18 cellular contexts compared by ENCODE assay signal in genomic region chr3:135141092-135141491, GRCh38.
DNase-seq lines count a peak whose midpoint lies in the region; ATAC-seq and TF ChIP-seq lines count a peak whose summit lies in the region.
"Had no signal": no experiment of that assay in that cellular context is flagged by ENCODE, and none has a peak within 500 bp of the region (broad histone marks: within the 10 kb centered on the region; RNA-seq: fewer than 3 reads in every experiment).

No MANE protein-coding gene starts in this region.

- no peak overlapping the region for H3K4me2 ChIP-seq in mammary epithelial cell (ENCODE audit: insufficient read depth, low read depth, low read length)

- WGBS in mammary epithelial cell (ENCODE audit: low coverage, missing lambda C conversion rate) = 84% methylated on average over 6 of the region's 6 CpGs
- 92 to 100% methylated on average over 1 to 6 of the region's 6 CpGs for WGBS in endodermal cell (ENCODE audit: insufficient coverage in 1 of 2, insufficient read length in 1 of 2), 2 experiments

- TF ChIP-seq POLR2A in breast epithelium (IDR thresholded peaks at IDR 0.05) = no peak

- ATAC-seq in HG02884 (IDR thresholded peaks at IDR 0.05; ENCODE audit: unreplicated experiment) = no peak
- ATAC-seq: GM12878 had no signal

- peak overlapping the region; percentile 11 for H3K9ac ChIP-seq in mammary epithelial cell (ENCODE audit: insufficient read depth, low read length)
- H3K9ac ChIP-seq in endodermal cell (ENCODE audit: extremely low read depth, low read length, poor library complexity, severe bottlenecking) = no peak overlapping the region

- no TSS peak for BruUV-seq in mammary epithelial cell (replicated peaks; lab: Mats Ljungman, UMichigan)

- no peaks in the 10 kb centered on the region for H3K36me3 Mint-ChIP-seq in endodermal cell (ENCODE audit: low read depth)
- H3K36me3 Mint-ChIP-seq in activated T-cell treated with anti-CD3 and anti-CD28 coated beads, Interleukin-2, amount 50 U/mL, for 24 hours (ENCODE audit: low read depth) = no peaks in the 10 kb centered on the region
- no peaks in the 10 kb centered on the region for H3K36me3 Mint-ChIP-seq in T-helper 2 cell treated with Interferon-gamma antibody and Interleukin-4, amounts not matched to agents 5 μg/mL and 100 μg/mL, for 36 hours (ENCODE audit: low read depth)

- no peaks in the 10 kb centered on the region for H3K27me3 ChIP-seq in mammary epithelial cell (ENCODE audit: insufficient read depth, low read length)
- H3K27me3 ChIP-seq in breast epithelium = no peaks in the 10 kb centered on the region
- H3K27me3 ChIP-seq in endodermal cell (ENCODE audit: control insufficient read depth, insufficient read depth, low read length, poor library complexity, severe bottlenecking) = no peaks in the 10 kb centered on the region

- H3K4me3 ChIP-seq in mammary epithelial cell (replicated peaks in 1 of 3; ENCODE audit: insufficient read depth in 1 of 3, low read depth in 2 of 3, low read length in 3 of 3) (no peak overlapping the region), breast epithelium (no peak overlapping the region), endodermal cell (ENCODE audit: low read length) (no peak overlapping the region)
- H3K4me3 ChIP-seq: GM12878, HAP-1 had no signal

- H3K4me3 Mint-ChIP-seq in endodermal cell = no peak overlapping the region
- no peak overlapping the region for H3K4me3 Mint-ChIP-seq in activated T-cell treated with anti-CD3 and anti-CD28 coated beads, Interleukin-2, amount 50 U/mL, for 24 hours
- H3K4me3 Mint-ChIP-seq in T-helper 2 cell treated with Interferon-gamma antibody and Interleukin-4, amounts not matched to agents 5 μg/mL and 100 μg/mL, for 36 hours = no peak overlapping the region

- H3K27ac Mint-ChIP-seq in endodermal cell = no peak overlapping the region
- H3K27ac Mint-ChIP-seq in activated T-cell treated with anti-CD3 and anti-CD28 coated beads, Interleukin-2, amount 50 U/mL, for 24 hours = no peak overlapping the region
- no peak overlapping the region for H3K27ac Mint-ChIP-seq in T-helper 2 cell treated with Interferon-gamma antibody and Interleukin-4, amounts not matched to agents 5 μg/mL and 100 μg/mL, for 36 hours

- H3K9me3 ChIP-seq in mammary epithelial cell (replicated peaks; ENCODE audit: insufficient read depth, low read length) = no peaks in the 10 kb centered on the region
- H3K9me3 ChIP-seq in breast epithelium = no peaks in the 10 kb centered on the region
- H3K9me3 ChIP-seq in endodermal cell (ENCODE audit: control insufficient read depth, low read length) = no peaks in the 10 kb centered on the region
- H3K9me3 ChIP-seq: HAP-1 had no signal

- dilution Hi-C loops in mammary epithelial cell (cut with HindIII; ENCODE audit: low sequenced_read_pairs) = no loop called here

- H3K4me1 Mint-ChIP-seq in endodermal cell = no peaks in the 10 kb centered on the region
- no peaks in the 10 kb centered on the region for H3K4me1 Mint-ChIP-seq in activated T-cell treated with anti-CD3 and anti-CD28 coated beads, Interleukin-2, amount 50 U/mL, for 24 hours (ENCODE audit: low read depth)
- H3K4me1 Mint-ChIP-seq in T-helper 2 cell treated with Interferon-gamma antibody and Interleukin-4, amounts not matched to agents 5 μg/mL and 100 μg/mL, for 36 hours (ENCODE audit: low read depth) = no peaks in the 10 kb centered on the region

- no peaks in the 10 kb centered on the region for H4K20me1 ChIP-seq in mammary epithelial cell (ENCODE audit: insufficient read depth, low read length)

- no peak overlapping the region for H3K27ac ChIP-seq in mammary epithelial cell (ENCODE audit: insufficient read depth, low read depth, low read length)
- H3K27ac ChIP-seq in breast epithelium = no peak overlapping the region
- peak overlapping the region; percentile 55 for H3K27ac ChIP-seq in endodermal cell (ENCODE audit: low read depth, low read length)
- H3K27ac ChIP-seq: C4-2B had no signal

- intact Hi-C loops in mammary epithelial cell (cut with micrococcal nuclease) (no loop called here), breast epithelium (cut with DNase I; ENCODE audit: low total_unique reads) (no loop called here)

- no peak overlapping the region for H2AFZ ChIP-seq in mammary epithelial cell (ENCODE audit: low read depth, low read length)

- H3K4me1 ChIP-seq in mammary epithelial cell (ENCODE audit: insufficient read depth, low read length) (no peaks in the 10 kb centered on the region), breast epithelium (no peaks in the 10 kb centered on the region), endodermal cell (ENCODE audit: control insufficient read depth, insufficient read depth, low read length) (no peaks in the 10 kb centered on the region)
- H3K4me1 ChIP-seq: HAP-1 had no signal

- H3K79me2 ChIP-seq in mammary epithelial cell (ENCODE audit: insufficient read depth, low read length) = no peaks in the 10 kb centered on the region

- H3K9me3 Mint-ChIP-seq in endodermal cell = no peaks in the 10 kb centered on the region
- no peaks in the 10 kb centered on the region for H3K9me3 Mint-ChIP-seq in activated T-cell treated with anti-CD3 and anti-CD28 coated beads, Interleukin-2, amount 50 U/mL, for 24 hours
- H3K9me3 Mint-ChIP-seq in T-helper 2 cell treated with Interferon-gamma antibody and Interleukin-4, amounts not matched to agents 5 μg/mL and 100 μg/mL, for 36 hours = no peaks in the 10 kb centered on the region

- no peaks in the 10 kb centered on the region for H3K36me3 ChIP-seq in mammary epithelial cell (ENCODE audit: insufficient read depth, low read length)
- H3K36me3 ChIP-seq in breast epithelium = no peaks in the 10 kb centered on the region
- no peaks in the 10 kb centered on the region for H3K36me3 ChIP-seq in endodermal cell (ENCODE audit: control insufficient read depth, insufficient read depth, low read length)
- H3K36me3 ChIP-seq: HAP-1 had no signal

- in situ Hi-C loops in mammary epithelial cell (cut with MboI; ENCODE audit: low sequenced_read_pairs in 2 of 2) = no loop called here

- H3K27me3 Mint-ChIP-seq in endodermal cell (ENCODE audit: insufficient read depth) = peaks cover 2% of the 10 kb centered on the region
- H3K27me3 Mint-ChIP-seq in activated T-cell treated with anti-CD3 and anti-CD28 coated beads, Interleukin-2, amount 50 U/mL, for 24 hours = no peaks in the 10 kb centered on the region
- H3K27me3 Mint-ChIP-seq in T-helper 2 cell treated with Interferon-gamma antibody and Interleukin-4, amounts not matched to agents 5 μg/mL and 100 μg/mL, for 36 hours (ENCODE audit: low read depth) = no peaks in the 10 kb centered on the region

- no peak for TF ChIP-seq CTCF in mammary epithelial cell (conservative IDR thresholded peaks at IDR 0.05 in 1 of 2, IDR thresholded peaks at IDR 0.05 in 1 of 2; ENCODE audit: extremely low read depth in 1 of 2, insufficient read depth in 1 of 2, low read depth in 1 of 2, low read length in 2 of 2)
- TF ChIP-seq CTCF in breast epithelium (IDR thresholded peaks at IDR 0.05) = no peak
- no peak for TF ChIP-seq CTCF in endodermal cell (conservative IDR thresholded peaks at IDR 0.05)

- CTCF ChIA-PET in mammary epithelial cell (lab: Charles Lee; ENCODE audit: low non-redundant PET) = no interaction called here

- DNase-seq in mammary epithelial cell (no peak), breast epithelium (ENCODE audit: low spot score in 2 of 2) (no peak), endodermal cell (no peak), midbrain (lab: John Stamatoyannopoulos, UW) (peak; percentile 49)
- DNase-seq in activated T-cell treated with anti-CD3 and anti-CD28 coated beads, Interleukin-2, amount 50 U/mL, for 24 hours = no peak
- DNase-seq in T-helper 2 cell treated with Interferon-gamma antibody and Interleukin-4, amounts not matched to agents 5 μg/mL and 100 μg/mL, for 36 hours (ENCODE audit: low spot score) = no peak
- DNase-seq: DMS 273 treated with DMSO at 0.1 percent for 48 hours; GDM1; NCI-H1105; NCI-H1930; NCI-H526; NK-92 treated with Interleukin-12 subunit alpha and Interleukin-12 subunit beta, amount 100 ng/mL, for 24 hours; OCI-M1; SIG-M5 had no signal
